Comparison of ENCODE assay signal across 27 cellular contexts in genomic region chr1:82073659-82074058, GRCh38.
"Had no signal": no experiment of that assay in that cellular context is flagged by ENCODE, and none has a peak within 500 bp of the region (broad histone marks: within the 10 kb centered on the region; RNA-seq: fewer than 3 reads in every experiment).

No MANE protein-coding gene starts in this region.

- ATAC-seq: activated CD8-positive, alpha-beta T cell treated with anti-CD3 and anti-CD28 coated beads for 36 hours; activated T-cell treated with anti-CD3 and anti-CD28 coated beads, Interleukin-2, amount 50 U/mL, for 72 hours; activated T-helper 17 cell treated with anti-CD3 and anti-CD28 coated beads, Interleukin-2, amount 50 U/mL, for 72 hours had no signal

- DNase-seq: activated CD4-positive, alpha-beta T cell treated with anti-CD3 and anti-CD28 coated beads, Interleukin-2, amount 10 ng/mL, durations not matched to agents 24 days and 14 days; activated CD4-positive, alpha-beta T cell treated with anti-CD3 and anti-CD28 coated beads, Interleukin-2, amount 50 U/mL, for 4 hours; activated CD8-positive, alpha-beta T cell treated with anti-CD3 and anti-CD28 coated beads for 36 hours; activated effector memory CD4-positive, alpha-beta T cell treated with anti-CD3 and anti-CD28 coated beads, Interleukin-2, amount 50 U/mL, for 16 hours; activated naive CD4-positive, alpha-beta T cell; activated naive CD4-positive, alpha-beta T cell treated with anti-CD3 and anti-CD28 coated beads, Interleukin-2, amount 50 U/mL, for 16 hours; activated naive CD8-positive, alpha-beta T cell treated with anti-CD3 and anti-CD28 coated beads for 36 hours; activated T-cell treated with anti-CD3 and anti-CD28 coated beads, Interleukin-2, amount 50 U/mL, for 1 hour; activated T-cell treated with anti-CD3 and anti-CD28 coated beads, Interleukin-2, amount 50 U/mL, for 72 hours; amniotic stem cell; aorta; brain microvascular endothelial cell; central memory CD4-positive, alpha-beta T cell; Kasumi-1; KBM-7; MG63; NCI-H1048; NCI-H1436; NCI-H1694; NCI-H2029 treated with DMSO at 0.1 percent for 48 hours; NCI-H2171 treated with DMSO at 0.1 percent for 48 hours; NCI-H345; NCI-H524 treated with DMSO at 0.1 percent for 48 hours; OCI-M1; Right ventricle myocardium superior; T1000 had no signal
